In the genomic region with DNA sequence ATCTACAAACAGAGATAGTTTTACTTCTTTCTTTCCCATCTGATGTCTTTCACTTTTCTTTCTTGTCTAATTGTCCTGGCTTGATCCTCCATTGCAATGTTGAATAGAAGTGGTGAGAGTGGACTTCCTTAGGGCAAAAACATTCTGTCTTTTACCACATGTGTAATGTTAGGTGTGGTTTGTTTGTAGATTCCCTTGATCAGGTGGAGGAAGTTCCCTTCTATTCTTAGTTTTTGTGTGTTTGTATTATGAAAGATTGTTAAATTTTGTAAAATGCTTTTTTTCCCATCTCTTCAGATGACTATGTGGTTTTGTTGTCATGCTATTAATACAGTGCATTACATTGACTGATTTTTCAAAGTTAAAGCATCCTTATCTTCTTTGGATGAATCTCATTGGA, we compare ENCODE assay signal across 18 cellular contexts.
"Had no signal": no experiment of that assay in that cellular context is flagged by ENCODE, and none has a peak within 500 bp of the region (broad histone marks: within the 10 kb centered on the region; RNA-seq: fewer than 3 reads in every experiment).

No MANE protein-coding gene starts in this region.

- H3K9me3 Mint-ChIP-seq: dendritic cell treated with granulocyte-macrophage colony-stimulating factor and Interleukin-4, amounts not matched to agents 40 ng/mL and 50 ng/mL, for 4 days; immature natural killer cell; stimulated activated naive CD8-positive, alpha-beta T cell treated with anti-CD3 and anti-CD28 coated beads, Interleukin-15, amount 100 ng/mL, for 72 hours; type B pancreatic cell had no signal

- H3K4me3 Mint-ChIP-seq: dendritic cell treated with granulocyte-macrophage colony-stimulating factor and Interleukin-4, amounts not matched to agents 40 ng/mL and 50 ng/mL, for 4 days; immature natural killer cell; neural crest cell; type B pancreatic cell had no signal

- H3K36me3 Mint-ChIP-seq: immature natural killer cell, type B pancreatic cell had no signal

- H3K4me1 Mint-ChIP-seq: neural crest cell had no signal

- ATAC-seq: activated naive CD4-positive, alpha-beta T cell treated with anti-CD3 and anti-CD28 coated beads, Interleukin-2, amount 50 U/mL, for 72 hours; right lobe of liver; stimulated activated naive CD8-positive, alpha-beta T cell treated with anti-CD3 and anti-CD28 coated beads, Interleukin-15, amount 100 ng/mL, for 72 hours had no signal

- H3K27me3 Mint-ChIP-seq: dendritic cell treated with granulocyte-macrophage colony-stimulating factor and Interleukin-4, amounts not matched to agents 40 ng/mL and 50 ng/mL, for 4 days; stimulated activated naive CD8-positive, alpha-beta T cell treated with anti-CD3 and anti-CD28 coated beads, Interleukin-15, amount 100 ng/mL, for 72 hours had no signal

- H3K27ac Mint-ChIP-seq: dendritic cell treated with granulocyte-macrophage colony-stimulating factor and Interleukin-4, amounts not matched to agents 40 ng/mL and 50 ng/mL, for 4 days; type B pancreatic cell had no signal

- DNase-seq: activated CD4-positive, alpha-beta T cell treated with anti-CD3 and anti-CD28 coated beads, Interleukin-2, amount 50 U/mL, for 4 hours; activated CD4-positive, CD25-positive, alpha-beta regulatory T cell; activated CD8-positive, alpha-beta memory T cell treated with anti-CD3 and anti-CD28 coated beads, Interleukin-2, amount 50 U/mL, for 48 hours; anterior cingulate cortex; brain microvascular endothelial cell; effector memory CD4-positive, alpha-beta T cell; foreskin melanocyte; head of caudate nucleus; immature natural killer cell; right lobe of liver; SIG-M5; stimulated activated CD4-positive, alpha-beta T cell treated with anti-CD3 and anti-CD28 coated beads, Interleukin-4, amount 100 ng/mL, for 4 hours; stimulated activated CD8-positive, alpha-beta memory T cell treated with anti-CD3 and anti-CD28 coated beads, Interleukin-4, amount 100 ng/mL, for 48 hours; stimulated activated naive CD8-positive, alpha-beta T cell treated with anti-CD3 and anti-CD28 coated beads, Interleukin-15, amount 100 ng/mL, for 72 hours had no signal
